In genomic region chr20:50815162-50815989, GRCh38 we compare ENCODE assay signal across 8 cellular contexts. TPM values are rescaled to one million over a fixed set of nuclear protein-coding genes. Genes with fewer than 3 reads are reported as not detected.
DNase-seq lines count a peak whose midpoint lies in the region; ATAC-seq and TF ChIP-seq lines count a peak whose summit lies in the region.

No MANE protein-coding gene starts in this region.

- intact Hi-C loops in natural killer cell (cut with micrococcal nuclease), result no loop called here

- H3K9me3 Mint-ChIP-seq in natural killer cell treated with Interleukin-12 subunit alpha and Interleukin-12 subunit beta and Interleukin-15 and Interleukin-18, amount 100 ng/mL, for 72 hours, result no peaks in the 10 kb centered on the region
- H3K9me3 Mint-ChIP-seq in natural killer cell, result no peaks in the 10 kb centered on the region

- no peaks in the 10 kb centered on the region for H3K79me2 ChIP-seq in mesendoderm (ENCODE audit: control insufficient read depth, insufficient read depth, low read length)

- peaks cover 4% of the 10 kb centered on the region for H3K4me1 ChIP-seq in mesendoderm (ENCODE audit: control insufficient read depth, low read depth, low read length)

- H3K56ac ChIP-seq in mesendoderm (ENCODE audit: low read length), result no peak overlapping the region

- peak overlapping the region in 1 of 2 donors; percentile 43 for H3K27ac Mint-ChIP-seq in natural killer cell treated with Interleukin-12 subunit alpha and Interleukin-12 subunit beta and Interleukin-15 and Interleukin-18, amount 100 ng/mL, for 72 hours
- H3K27ac Mint-ChIP-seq in natural killer cell, result peak overlapping the region in 1 of 2 donors; percentile 49

- H2BK5ac ChIP-seq in mesendoderm (ENCODE audit: low read length), result no peak overlapping the region

- H3K27ac ChIP-seq in mesendoderm (ENCODE audit: low read depth, low read length), result no peak overlapping the region

- H3K23ac ChIP-seq in mesendoderm (ENCODE audit: low read length), result no peak overlapping the region

- no peak overlapping the region for H3K9ac ChIP-seq in mesendoderm (ENCODE audit: low read length)

- peaks cover 4% of the 10 kb centered on the region for H3K36me3 Mint-ChIP-seq in natural killer cell treated with Interleukin-12 subunit alpha and Interleukin-12 subunit beta and Interleukin-15 and Interleukin-18, amount 100 ng/mL, for 72 hours
- no peaks in the 10 kb centered on the region for H3K36me3 Mint-ChIP-seq in natural killer cell

- H3K4me3 Mint-ChIP-seq in natural killer cell treated with Interleukin-12 subunit alpha and Interleukin-12 subunit beta and Interleukin-15 and Interleukin-18, amount 100 ng/mL, for 72 hours, result peak overlapping the region; percentile 59
- H3K4me3 Mint-ChIP-seq in natural killer cell, result no peak overlapping the region

- peaks cover 23 to 26% of the 10 kb centered on the region in 2 donors for H3K4me1 Mint-ChIP-seq in natural killer cell treated with Interleukin-12 subunit alpha and Interleukin-12 subunit beta and Interleukin-15 and Interleukin-18, amount 100 ng/mL, for 72 hours (ENCODE audit: low read depth in 2 of 2)
- H3K4me1 Mint-ChIP-seq in natural killer cell, result peaks cover 21 to 29% of the 10 kb centered on the region in 2 donors

- H3K27me3 Mint-ChIP-seq in natural killer cell treated with Interleukin-12 subunit alpha and Interleukin-12 subunit beta and Interleukin-15 and Interleukin-18, amount 100 ng/mL, for 72 hours, result no peaks in the 10 kb centered on the region
- H3K27me3 Mint-ChIP-seq in natural killer cell (ENCODE audit: low read depth in 2 of 2), result no peaks in the 10 kb centered on the region

- TF ChIP-seq CTCF in natural killer cell (IDR thresholded peaks at IDR 0.05), result no peak

- H2AK5ac ChIP-seq in mesendoderm (ENCODE audit: low read length), result no peak overlapping the region

- no peak overlapping the region for H3K4me2 ChIP-seq in mesendoderm (ENCODE audit: low read length)

- H3K4ac ChIP-seq in mesendoderm (ENCODE audit: low read depth, low read length), result no peak overlapping the region

- H4K5ac ChIP-seq in mesendoderm (ENCODE audit: low read length), result no peak overlapping the region

- no peak overlapping the region for H3K4me3 ChIP-seq in mesendoderm (ENCODE audit: low read length)

- H3K36me3 ChIP-seq in mesendoderm (ENCODE audit: control insufficient read depth, insufficient read depth, low read length), result no peaks in the 10 kb centered on the region

- H3K79me1 ChIP-seq in mesendoderm (ENCODE audit: low read length), result no peaks in the 10 kb centered on the region

- no peak overlapping the region for H3K18ac ChIP-seq in mesendoderm (ENCODE audit: low read length)

- no peaks in the 10 kb centered on the region for H3K27me3 ChIP-seq in mesendoderm (ENCODE audit: insufficient read depth, low read length, poor library complexity)

- no peak overlapping the region for H2BK120ac ChIP-seq in mesendoderm (ENCODE audit: low read depth, low read length)

- no peak overlapping the region for H4K8ac ChIP-seq in mesendoderm (ENCODE audit: low read depth, low read length)

- no peak overlapping the region for H2BK15ac ChIP-seq in mesendoderm (replicated peaks; ENCODE audit: low read depth)

- WGBS in mesendoderm (ENCODE audit: extremely low coverage, insufficient coverage, low lambda C conversion rate), result no CpG with 5 or more reads among the region's 15 CpGs

- ATAC-seq in natural killer cell treated with Interleukin-12 subunit alpha and Interleukin-12 subunit beta and Interleukin-15 and Interleukin-18, amount 100 ng/mL, for 72 hours, result peak in 1 of 2 donors; percentile 9
- no peak for ATAC-seq in natural killer cell
- peak; percentile 27 for ATAC-seq in HG03571 (IDR thresholded peaks at IDR 0.05; ENCODE audit: unreplicated experiment)

- no peak for DNase-seq in natural killer cell treated with Interleukin-12 subunit alpha and Interleukin-12 subunit beta and Interleukin-15 and Interleukin-18, amount 100 ng/mL, for 72 hours (ENCODE audit: low spot score)
- DNase-seq in natural killer cell (no peak), amniotic epithelial cell (ENCODE audit: low read depth) (peak; percentile 40), LoVo (ENCODE audit: low spot score) (no peak), inferior parietal cortex (ENCODE audit: extremely low spot score) (no peak), mesendoderm (no peak)
- peak; percentile 47 for DNase-seq in stimulated activated CD8-positive, alpha-beta memory T cell treated with anti-CD3 and anti-CD28 coated beads, Interleukin-4, amount 100 ng/mL, for 48 hours

RNA-seq across cellular contexts. Expression of gene BCAS4, which starts 20.5 kb away (rescaled TPM):
- total RNA-seq in natural killer cell treated with Interleukin-12 subunit alpha and Interleukin-12 subunit beta and Interleukin-15 and Interleukin-18, amount 100 ng/mL, for 72 hours, result 10 to 100 TPM in 1 of 2 donors, 1 to 10 TPM in 1; 6.7 to 15.0 TPM
- total RNA-seq in natural killer cell, result 10 to 100 TPM in 2 of 3 donors, 1 to 10 TPM in 1; 7.7 to 13.5 (median 10.5) TPM
- 4.5 TPM for polyA plus RNA-seq in mesendoderm (2013, experiment 1 of 2)
- polyA plus RNA-seq in mesendoderm (2013, experiment 2 of 2), result 4.5 TPM

Comparison
In these comparisons a context has a peak if more than half of its experiments do, and no peak if none do; other contexts are left out.
1. DNase-seq: peak in amniotic epithelial cell (single experiment) and stimulated activated CD8-positive, alpha-beta memory T cell treated with anti-CD3 and anti-CD28 coated beads, Interleukin-4, amount 100 ng/mL, for 48 hours (single experiment); none in natural killer cell treated with Interleukin-12 subunit alpha and Interleukin-12 subunit beta and Interleukin-15 and Interleukin-18, amount 100 ng/mL, for 72 hours (single experiment), natural killer cell (single experiment), LoVo (single experiment), inferior parietal cortex (single experiment) and mesendoderm (single experiment).